9 cellular contexts compared by ENCODE assay signal in genomic region chr17:6831662-6832263, GRCh38. TPM values are rescaled to one million over a fixed set of nuclear protein-coding genes. Genes with fewer than 3 reads are reported as not detected.
DNase-seq lines count a peak whose midpoint lies in the region; ATAC-seq, FAIRE-seq and TF ChIP-seq lines count a peak whose summit lies in the region.
"Had no signal": no experiment of that assay in that cellular context is flagged by ENCODE, and none has a peak within 500 bp of the region (broad histone marks: within the 10 kb centered on the region; RNA-seq: fewer than 3 reads in every experiment).

TSS of gene TEKT1 (minus strand) at chr17:6831729. CDS start at chr17:6830376, 1,353 bp downstream.

- intact Hi-C loops in cardiac septum (cut with DNase I) (no loop called here), pancreas (cut with DNase I) (no loop called here)

- H3K4me1 ChIP-seq in pancreas (no peaks in the 10 kb centered on the region), thoracic aorta (ENCODE audit: control insufficient read depth in 1 of 2, low read depth in 2 of 2) (no peaks in the 10 kb centered on the region)

- POLR2A ChIA-PET in RWPE1 (lab: Yijun Ruan, JAX; ENCODE audit: low non-redundant PET) = no interaction called here

- TF ChIP-seq CTCF in RWPE1 (conservative IDR thresholded peaks at IDR 0.05; ENCODE audit: low read depth) (no peak), pancreas (IDR thresholded peaks at IDR 0.05) (no peak), thoracic aorta (IDR thresholded peaks at IDR 0.05) (no peak)

- H3K4me3 ChIP-seq in pancreas = peak within 1 kb of the TSS in 2 of 4 donors; percentile 29 to 44
- peak within 1 kb of the TSS; percentile 44 for H3K4me3 ChIP-seq in thoracic aorta

- CTCF ChIA-PET in RWPE1 (lab: Yijun Ruan, JAX) = interaction anchor here (0.7 to 1.9 kb wide), 4 partner anchors 12 to 130 kb away, joined by 3 to 11 read pairs (median 4); no protein-coding TSS in a partner anchor

- no peak for FAIRE-seq in pancreas (lab: Jason Lieb, UNC)

- H3K36me3 ChIP-seq in pancreas = no peaks in the 10 kb centered on the region
- no peaks in the 10 kb centered on the region for H3K36me3 ChIP-seq in thoracic aorta
- H3K36me3 ChIP-seq: neutrophil had no signal

- WGBS in pancreas, 2 donors = 2 to 3% methylated on average over 35 of the region's 35 CpGs

- H3K27ac ChIP-seq in RWPE1 = no peak within 1 kb of the TSS
- H3K27ac ChIP-seq in pancreas = no peak within 1 kb of the TSS
- H3K27ac ChIP-seq in thoracic aorta = no peak within 1 kb of the TSS
- H3K27ac ChIP-seq: neutrophil had no signal

- H3K27me3 ChIP-seq in pancreas (peaks cover 0 to 21% (median 0%) of the 10 kb centered on the region in 4 donors), thoracic aorta (replicated peaks; ENCODE audit: insufficient read depth) (no peaks in the 10 kb centered on the region)

- peak; percentile 61 for DNase-seq in NCI-H146 (lab: John Stamatoyannopoulos, UW)
- no peak for DNase-seq in NCI-H146 treated with DMSO at 0.1 percent for 48 hours (lab: John Stamatoyannopoulos, UW; ENCODE audit: unreplicated experiment)
- peak; percentile 76 for DNase-seq in RWPE1 (ENCODE audit: low spot score)
- DNase-seq in activated naive CD8-positive, alpha-beta T cell treated with anti-CD3 and anti-CD28 coated beads, Interleukin-2, amount 50 U/mL, for 16 hours (ENCODE audit: low read depth, low spot score) = peak; percentile 23
- peak; percentile 78 for DNase-seq in cardiac septum (ENCODE audit: low spot score)
- peak; percentile 75 to 89 (median 80) for DNase-seq in pancreas
- DNase-seq in thoracic aorta (ENCODE audit: low spot score) = peak; percentile 15
- no peak for DNase-seq in SW 1271 (lab: John Stamatoyannopoulos, UW)

- ATAC-seq in pancreas = peak; percentile 93 to 100 (median 98)
- no peak for ATAC-seq in thoracic aorta (ENCODE audit: insufficient number of reproducible peaks, low FRiP score, low read depth)

- no peaks in the 10 kb centered on the region for H3K9me3 ChIP-seq in pancreas
- H3K9me3 ChIP-seq in thoracic aorta = no peaks in the 10 kb centered on the region
- H3K9me3 ChIP-seq: neutrophil had no signal

RNA-seq across cellular contexts. Expression of gene TEKT1, which starts in this region (rescaled TPM):
- not detected for total RNA-seq in cardiac septum
- under 1 TPM in 1 of 6 donors, not detected in 5; 0.28 TPM for total RNA-seq in pancreas
- polyA plus RNA-seq in pancreas = under 1 TPM in 1 of 2 donors, not detected in 1; 0.07 TPM
- total RNA-seq in thoracic aorta = not detected

Comparison
In these comparisons a context has a peak if more than half of its experiments do, and no peak if none do; other contexts are left out.
1. DNase-seq: peak in NCI-H146 (single experiment), RWPE1 (single experiment) and activated naive CD8-positive, alpha-beta T cell treated with anti-CD3 and anti-CD28 coated beads, Interleukin-2, amount 50 U/mL, for 16 hours (single experiment); none in NCI-H146 treated with DMSO at 0.1 percent for 48 hours (single experiment) and SW 1271 (0 of 2).
2. Peak in DNase-seq in cardiac septum; RNA of the gene not detected or under 1 TPM.
3. Peak in DNase-seq and ATAC-seq in pancreas; RNA of the gene not detected or under 1 TPM.
4. Peak in DNase-seq and H3K4me3 ChIP-seq in thoracic aorta; RNA of the gene not detected or under 1 TPM.